8 cellular contexts compared by ENCODE assay signal in genomic region chr4:185209031-185209851, GRCh38. TPM values are rescaled to one million over a fixed set of nuclear protein-coding genes. Genes with fewer than 3 reads are reported as not detected.
A peak's percentile ranks its signal among the peaks of the same experiment; 100 is the strongest.
DNase-seq lines count a peak whose midpoint lies in the region; ATAC-seq and TF ChIP-seq lines count a peak whose summit lies in the region.

Gene SNX25, plus strand, starts transcription at chr4:185209598. Its CDS starts 229 bp downstream, at chr4:185209827.

- peak within 1 kb of the TSS; percentile 95 for H3K27ac Mint-ChIP-seq in chondrocyte (ENCODE audit: unreplicated experiment)

- TF ChIP-seq CTCF in chondrocyte (IDR thresholded peaks at IDR 0.05) (peak; percentile 62), kidney epithelial cell (IDR thresholded peaks at IDR 0.05; ENCODE audit: insufficient read depth, low read length, poor library complexity, severe bottlenecking) (no peak)

- peak within 1 kb of the TSS; percentile 92 for H3K4me3 Mint-ChIP-seq in chondrocyte (ENCODE audit: unreplicated experiment)

- H3K4me1 Mint-ChIP-seq in chondrocyte (ENCODE audit: low read depth): peaks cover 51% of the 10 kb centered on the region

- no peaks in the 10 kb centered on the region for H3K9me3 Mint-ChIP-seq in chondrocyte (ENCODE audit: low read depth)

- H3K36me3 Mint-ChIP-seq in chondrocyte (ENCODE audit: low read depth): no peaks in the 10 kb centered on the region

- peak; percentile 76 for ATAC-seq in HG02885 (IDR thresholded peaks at IDR 0.05; ENCODE audit: poor library complexity, unreplicated experiment)

- no peaks in the 10 kb centered on the region for H3K27me3 ChIP-seq in kidney epithelial cell (ENCODE audit: control insufficient read depth, insufficient read depth, low read length)

- H3K4me3 ChIP-seq in kidney epithelial cell (ENCODE audit: low read depth, low read length): peak within 1 kb of the TSS; percentile 99

- peak; percentile 45 for DNase-seq in NCI-H2107 treated with DMSO at 0.1 percent for 48 hours (lab: John Stamatoyannopoulos, UW; ENCODE audit: unreplicated experiment)
- DNase-seq in NCI-H2107 (lab: John Stamatoyannopoulos, UW): no peak
- peak; percentile 76 for DNase-seq in NCI-H2171 (lab: John Stamatoyannopoulos, UW)
- peak; percentile 76 to 78 for DNase-seq in activated CD4-positive, alpha-beta T cell treated with anti-CD3 and anti-CD28 coated beads for 24 hours (ENCODE audit: low read depth in 2 of 2)
- DNase-seq in chondrocyte (ENCODE audit: low spot score): no peak
- DNase-seq in kidney epithelial cell (ENCODE audit: low read depth): no peak
- peak; percentile 60 to 78 for DNase-seq in stimulated activated CD4-positive, alpha-beta T cell treated with anti-CD3 and anti-CD28 coated beads, Interleukin-1b, Interleukin-23, amount 100 ng/mL, for 1 hour (ENCODE audit: low read depth in 2 of 2)

- H3K27me3 Mint-ChIP-seq in chondrocyte (ENCODE audit: low read depth): no peaks in the 10 kb centered on the region

- H3K36me3 ChIP-seq in kidney epithelial cell (ENCODE audit: control insufficient read depth, insufficient read depth, low read length): no peaks in the 10 kb centered on the region

RNA-seq across cellular contexts. Expression of gene SNX25, which starts in this region (rescaled TPM):
- total RNA-seq in chondrocyte (53.5 to 57.5 TPM (median 53.6 TPM) in 3 replicates), kidney epithelial cell (15.5 and 15.7 TPM in 2 replicates)

Comparison
In these comparisons a context has a peak if more than half of its experiments do, and no peak if none do; other contexts are left out.
1. DNase-seq: peak in NCI-H2107 treated with DMSO at 0.1 percent for 48 hours (single experiment), NCI-H2171 (single experiment), activated CD4-positive, alpha-beta T cell treated with anti-CD3 and anti-CD28 coated beads for 24 hours (2 of 2) and stimulated activated CD4-positive, alpha-beta T cell treated with anti-CD3 and anti-CD28 coated beads, Interleukin-1b, Interleukin-23, amount 100 ng/mL, for 1 hour (2 of 2); none in NCI-H2107 (single experiment), chondrocyte (single experiment) and kidney epithelial cell (single experiment).